Comparison of ENCODE assay signal across 2 cellular contexts in the genomic region with DNA sequence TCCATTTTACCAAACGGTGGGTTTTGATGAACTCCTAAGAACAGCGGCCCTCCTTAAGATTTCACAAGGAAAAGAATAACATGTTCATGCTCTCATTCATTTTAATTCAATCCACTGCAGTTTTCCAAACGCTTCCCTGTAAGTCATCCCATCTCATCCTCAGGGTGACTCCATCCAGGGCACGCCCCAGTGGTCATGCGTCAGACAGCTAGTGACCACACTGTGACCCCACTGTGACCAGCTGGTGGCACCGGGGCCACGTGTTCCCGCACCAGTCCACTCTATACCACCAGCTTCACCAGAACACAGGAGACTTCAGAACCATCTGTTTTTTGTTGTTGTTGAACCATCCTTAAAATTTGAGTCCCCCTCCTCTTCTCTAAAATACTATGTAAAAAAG.
TF ChIP-seq lines count a peak whose summit lies in the region.

No MANE protein-coding gene starts in this region.

TF ChIP-seq in IMR-90, 13 proteins besides CTCF, POLR2A, EP300 and RAD21:
- no peak for TF ChIP-seq RCOR1 (IDR thresholded peaks at IDR 0.05; ENCODE audit: insufficient replicate concordance, low read length)
- TF ChIP-seq, protein P1, sequence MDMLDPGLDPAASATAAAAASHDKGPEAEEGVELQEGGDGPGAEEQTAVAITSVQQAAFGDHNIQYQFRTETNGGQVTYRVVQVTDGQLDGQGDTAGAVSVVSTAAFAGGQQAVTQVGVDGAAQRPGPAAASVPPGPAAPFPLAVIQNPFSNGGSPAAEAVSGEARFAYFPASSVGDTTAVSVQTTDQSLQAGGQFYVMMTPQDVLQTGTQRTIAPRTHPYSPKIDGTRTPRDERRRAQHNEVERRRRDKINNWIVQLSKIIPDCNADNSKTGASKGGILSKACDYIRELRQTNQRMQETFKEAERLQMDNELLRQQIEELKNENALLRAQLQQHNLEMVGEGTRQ (IDR thresholded peaks at IDR 0.05; ENCODE audit: low read depth, low read length), result 0 out of 2 replicates have a peak, but pooled peaks have one; percentile 29

TF ChIP-seq in K562, 482 proteins besides CTCF, POLR2A, EP300 and RAD21:
- TF ChIP-seq, protein P2, sequence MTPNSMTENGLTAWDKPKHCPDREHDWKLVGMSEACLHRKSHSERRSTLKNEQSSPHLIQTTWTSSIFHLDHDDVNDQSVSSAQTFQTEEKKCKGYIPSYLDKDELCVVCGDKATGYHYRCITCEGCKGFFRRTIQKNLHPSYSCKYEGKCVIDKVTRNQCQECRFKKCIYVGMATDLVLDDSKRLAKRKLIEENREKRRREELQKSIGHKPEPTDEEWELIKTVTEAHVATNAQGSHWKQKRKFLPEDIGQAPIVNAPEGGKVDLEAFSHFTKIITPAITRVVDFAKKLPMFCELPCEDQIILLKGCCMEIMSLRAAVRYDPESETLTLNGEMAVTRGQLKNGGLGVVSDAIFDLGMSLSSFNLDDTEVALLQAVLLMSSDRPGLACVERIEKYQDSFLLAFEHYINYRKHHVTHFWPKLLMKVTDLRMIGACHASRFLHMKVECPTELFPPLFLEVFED (CRISPR knock-in tag; conservative IDR thresholded peaks at IDR 0.05), result no peak
- TF ChIP-seq SIN3A (IDR thresholded peaks at IDR 0.05; ENCODE audit: borderline replicate concordance in 2 of 2, control insufficient read depth in 1 of 2, low read depth in 2 of 2, low read length in 2 of 2) (no peak), ZNF274 (IDR thresholded peaks at IDR 0.05; ENCODE audit: borderline replicate concordance, low read depth, low read length) (no peak), CTBP1 (IDR thresholded peaks at IDR 0.05; ENCODE audit: borderline replicate concordance) (no peak), BRF1 (IDR thresholded peaks at IDR 0.05; ENCODE audit: borderline replicate concordance, extremely low read depth, insufficient read length) (no peak), ZNF830 (CRISPR knock-in tag; IDR thresholded peaks at IDR 0.05) (no peak), ERF (CRISPR knock-in tag; IDR thresholded peaks at IDR 0.05) (no peak), ATF7 (IDR thresholded peaks at IDR 0.05) (no peak), SRF (CRISPR knock-in tag; IDR thresholded peaks at IDR 0.05) (no peak), ZNF589 (CRISPR knock-in tag; IDR thresholded peaks at IDR 0.05; ENCODE audit: low read depth) (no peak)
- TF ChIP-seq, protein P3, sequence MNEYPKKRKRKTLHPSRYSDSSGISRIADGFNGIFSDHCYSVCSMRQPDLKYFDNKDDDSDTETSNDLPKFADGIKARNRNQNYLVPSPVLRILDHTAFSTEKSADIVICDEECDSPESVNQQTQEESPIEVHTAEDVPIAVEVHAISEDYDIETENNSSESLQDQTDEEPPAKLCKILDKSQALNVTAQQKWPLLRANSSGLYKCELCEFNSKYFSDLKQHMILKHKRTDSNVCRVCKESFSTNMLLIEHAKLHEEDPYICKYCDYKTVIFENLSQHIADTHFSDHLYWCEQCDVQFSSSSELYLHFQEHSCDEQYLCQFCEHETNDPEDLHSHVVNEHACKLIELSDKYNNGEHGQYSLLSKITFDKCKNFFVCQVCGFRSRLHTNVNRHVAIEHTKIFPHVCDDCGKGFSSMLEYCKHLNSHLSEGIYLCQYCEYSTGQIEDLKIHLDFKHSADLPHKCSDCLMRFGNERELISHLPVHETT (CRISPR knock-in tag; conservative IDR thresholded peaks at IDR 0.05 in 1 of 2, IDR thresholded peaks at IDR 0.05 in 1 of 2), result no peak
- TF ChIP-seq, protein P4, sequence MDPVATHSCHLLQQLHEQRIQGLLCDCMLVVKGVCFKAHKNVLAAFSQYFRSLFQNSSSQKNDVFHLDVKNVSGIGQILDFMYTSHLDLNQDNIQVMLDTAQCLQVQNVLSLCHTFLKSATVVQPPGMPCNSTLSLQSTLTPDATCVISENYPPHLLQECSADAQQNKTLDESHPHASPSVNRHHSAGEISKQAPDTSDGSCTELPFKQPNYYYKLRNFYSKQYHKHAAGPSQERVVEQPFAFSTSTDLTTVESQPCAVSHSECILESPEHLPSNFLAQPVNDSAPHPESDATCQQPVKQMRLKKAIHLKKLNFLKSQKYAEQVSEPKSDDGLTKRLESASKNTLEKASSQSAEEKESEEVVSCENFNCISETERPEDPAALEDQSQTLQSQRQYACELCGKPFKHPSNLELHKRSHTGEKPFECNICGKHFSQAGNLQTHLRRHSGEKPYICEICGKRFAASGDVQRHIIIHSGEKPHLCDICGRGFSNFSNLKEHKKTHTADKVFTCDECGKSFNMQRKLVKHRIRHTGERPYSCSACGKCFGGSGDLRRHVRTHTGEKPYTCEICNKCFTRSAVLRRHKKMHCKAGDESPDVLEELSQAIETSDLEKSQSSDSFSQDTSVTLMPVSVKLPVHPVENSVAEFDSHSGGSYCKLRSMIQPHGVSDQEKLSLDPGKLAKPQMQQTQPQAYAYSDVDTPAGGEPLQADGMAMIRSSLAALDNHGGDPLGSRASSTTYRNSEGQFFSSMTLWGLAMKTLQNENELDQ (CRISPR knock-in tag; IDR thresholded peaks at IDR 0.05; ENCODE audit: borderline replicate concordance), result no peak
- TF ChIP-seq, protein P5, sequence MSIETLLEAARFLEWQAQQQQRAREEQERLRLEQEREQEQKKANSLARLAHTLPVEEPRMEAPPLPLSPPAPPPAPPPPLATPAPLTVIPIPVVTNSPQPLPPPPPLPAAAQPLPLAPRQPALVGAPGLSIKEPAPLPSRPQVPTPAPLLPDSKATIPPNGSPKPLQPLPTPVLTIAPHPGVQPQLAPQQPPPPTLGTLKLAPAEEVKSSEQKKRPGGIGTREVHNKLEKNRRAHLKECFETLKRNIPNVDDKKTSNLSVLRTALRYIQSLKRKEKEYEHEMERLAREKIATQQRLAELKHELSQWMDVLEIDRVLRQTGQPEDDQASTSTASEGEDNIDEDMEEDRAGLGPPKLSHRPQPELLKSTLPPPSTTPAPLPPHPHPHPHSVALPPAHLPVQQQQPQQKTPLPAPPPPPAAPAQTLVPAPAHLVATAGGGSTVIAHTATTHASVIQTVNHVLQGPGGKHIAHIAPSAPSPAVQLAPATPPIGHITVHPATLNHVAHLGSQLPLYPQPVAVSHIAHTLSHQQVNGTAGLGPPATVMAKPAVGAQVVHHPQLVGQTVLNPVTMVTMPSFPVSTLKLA (conservative IDR thresholded peaks at IDR 0.05), result no peak
